In the genomic region with DNA sequence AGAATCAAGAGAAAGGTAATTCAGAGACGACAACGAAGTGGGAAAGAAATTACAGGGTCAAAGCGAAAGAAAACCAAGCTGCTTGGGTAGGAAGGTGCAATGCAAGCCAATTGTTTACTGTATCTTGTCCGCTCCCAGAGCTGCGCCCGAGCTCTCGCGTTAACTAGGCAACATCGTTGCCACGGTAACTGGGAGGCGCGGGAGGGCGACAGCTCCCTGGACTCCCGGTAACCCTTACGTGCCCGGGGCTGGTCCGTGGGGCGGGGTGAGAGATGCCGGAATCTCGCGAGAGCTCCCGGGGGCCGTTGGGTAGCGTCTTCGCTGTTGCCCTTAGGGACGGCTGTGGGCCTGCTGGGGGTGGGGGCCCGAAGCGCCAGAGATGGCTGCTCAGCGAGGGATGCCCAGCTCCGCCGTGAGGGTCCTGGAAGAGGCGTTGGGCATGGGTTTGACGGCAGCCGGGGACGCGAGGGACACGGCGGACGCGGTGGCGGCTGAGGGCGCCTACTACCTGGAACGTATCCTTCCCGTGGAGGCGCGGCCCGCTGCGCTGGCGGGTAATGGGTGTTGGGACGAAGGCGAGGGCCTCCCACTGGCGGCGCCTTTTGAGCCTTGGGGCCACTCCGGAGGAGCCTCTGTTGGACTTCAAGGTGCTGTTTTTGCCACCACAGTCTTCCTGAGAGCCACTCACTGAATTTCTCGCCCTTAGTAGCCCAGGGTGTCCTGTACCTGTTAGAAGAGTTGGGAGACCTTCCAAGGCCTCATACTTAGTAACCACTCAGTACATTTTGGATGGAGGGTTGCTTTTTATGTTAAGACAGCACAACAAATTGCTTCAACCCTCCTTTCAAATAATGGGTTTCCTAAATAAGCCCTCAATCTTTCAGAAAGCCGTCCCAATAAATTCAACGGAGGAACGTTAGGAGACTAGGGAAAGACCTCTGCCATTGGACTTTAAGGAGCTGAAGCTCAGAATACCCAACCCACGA, we compare ENCODE assay signal across 9 cellular contexts. TPM values are rescaled to one million over a fixed set of nuclear protein-coding genes. Genes with fewer than 3 reads are reported as not detected.
DNase-seq lines count a peak whose midpoint lies in the region; ATAC-seq, FAIRE-seq and TF ChIP-seq lines count a peak whose summit lies in the region.
"Had no signal": no experiment of that assay in that cellular context is flagged by ENCODE, and none has a peak within 500 bp of the region (broad histone marks: within the 10 kb centered on the region; RNA-seq: fewer than 3 reads in every experiment).

A gene (plus strand): TSS at position 360 of the 986 bp plus-strand sequence.

- H3K27ac Mint-ChIP-seq in activated CD4-positive, alpha-beta T cell treated with anti-CD3 and anti-CD28 coated beads, Interleukin-2, amount 10 ng/mL, durations not matched to agents 24 days and 14 days: peak within 1 kb of the TSS; percentile 87

- peak within 1 kb of the TSS; percentile 75 for H3K4me2 ChIP-seq in A549

- CTCF ChIA-PET in A549 (lab: Yijun Ruan, JAX): interaction anchor here (1.5 kb wide), 1 partner anchor 18 kb away, joined by 3 read pairs; no protein-coding TSS in a partner anchor

- H3K9me3 Mint-ChIP-seq in activated CD4-positive, alpha-beta T cell treated with anti-CD3 and anti-CD28 coated beads, Interleukin-2, amount 10 ng/mL, durations not matched to agents 24 days and 14 days: no peaks in the 10 kb centered on the region

- peaks cover 17% of the 10 kb centered on the region for H3K4me1 Mint-ChIP-seq in activated CD4-positive, alpha-beta T cell treated with anti-CD3 and anti-CD28 coated beads, Interleukin-2, amount 10 ng/mL, durations not matched to agents 24 days and 14 days

- H3K4me3 ChIP-seq in A549: peak within 1 kb of the TSS; percentile 64

- ATAC-seq in A549 (peak; percentile 98 to 99), GM18858 (IDR thresholded peaks at IDR 0.05; ENCODE audit: unreplicated experiment) (peak; percentile 100), HG03095 (IDR thresholded peaks at IDR 0.05; ENCODE audit: unreplicated experiment) (peak; percentile 99)
- ATAC-seq: HCT116 had no signal

- H3K27me3 ChIP-seq in layer of hippocampus (ENCODE audit: control insufficient read depth, insufficient read depth, low read length): no peaks in the 10 kb centered on the region

- peak; percentile 60; the same call in 1 of the 2 replicates for TF ChIP-seq POLR2A in A549 (IDR thresholded peaks at IDR 0.05; ENCODE audit: low read length)

- DNase-seq in A549 (ENCODE audit: low read depth in 1 of 2, low spot score in 1 of 2): peak; percentile 89 to 98
- DNase-seq in NCI-H2227 treated with DMSO at 0.1 percent for 48 hours (lab: John Stamatoyannopoulos, UW): peak; percentile 99
- peak; percentile 99 for DNase-seq in activated CD4-positive, alpha-beta T cell treated with anti-CD3 and anti-CD28 coated beads, Interleukin-2, amount 10 ng/mL, durations not matched to agents 24 days and 14 days
- DNase-seq in cortex of kidney (lab: John Stamatoyannopoulos, UW): peak; percentile 57
- peak; percentile 90 to 97 (median 93) for DNase-seq in stimulated activated CD4-positive, alpha-beta T cell treated with anti-CD3 and anti-CD28 coated beads, Interleukin-1b, Interleukin-23, amount 100 ng/mL, for 24 hours (ENCODE audit: low read depth in 4 of 4, low spot score in 1 of 4)

- no peak for TF ChIP-seq CTCF in A549 (IDR thresholded peaks at IDR 0.05)

- no peak for TF ChIP-seq RAD21 in A549 (conservative IDR thresholded peaks at IDR 0.05 in 1 of 2, IDR thresholded peaks at IDR 0.05 in 1 of 2)

- H3K4me1 ChIP-seq in A549: peaks cover 13% of the 10 kb centered on the region

- TF ChIP-seq EP300 in A549 (IDR thresholded peaks at IDR 0.05): no peak

- no peaks in the 10 kb centered on the region for H3K36me3 Mint-ChIP-seq in activated CD4-positive, alpha-beta T cell treated with anti-CD3 and anti-CD28 coated beads, Interleukin-2, amount 10 ng/mL, durations not matched to agents 24 days and 14 days (ENCODE audit: low read depth)

- H3K9me3 ChIP-seq in A549: no peaks in the 10 kb centered on the region

- POLR2A ChIA-PET in A549 (lab: Yijun Ruan, JAX): interaction anchor here (0.8 kb wide), 2 partner anchors 79 to 1400 kb away, joined by 3 read pairs; no protein-coding TSS in a partner anchor

- peaks cover 5% of the 10 kb centered on the region for H3K27me3 Mint-ChIP-seq in activated CD4-positive, alpha-beta T cell treated with anti-CD3 and anti-CD28 coated beads, Interleukin-2, amount 10 ng/mL, durations not matched to agents 24 days and 14 days

- FAIRE-seq in A549 (lab: Jason Lieb, UNC): no peak

- 4% methylated on average over 22 of the region's 59 CpGs for whole genome bisulfite sequencing in A549 (ENCODE audit: missing lambda C conversion rate)

- H3K4me3 Mint-ChIP-seq in activated CD4-positive, alpha-beta T cell treated with anti-CD3 and anti-CD28 coated beads, Interleukin-2, amount 10 ng/mL, durations not matched to agents 24 days and 14 days: peak within 1 kb of the TSS; percentile 96

- intact Hi-C loops in activated CD4-positive, alpha-beta T cell treated with anti-CD3 and anti-CD28 coated beads, Interleukin-2, amount 10 ng/mL, durations not matched to agents 24 days and 14 days (cut with micrococcal nuclease): loop anchor here (2.0 to 10.0 kb wide), 4 partner anchors 34 to 1520 kb away; a partner anchor contains a TSS

- peak within 1 kb of the TSS; percentile 83 to 93 for H3K27ac ChIP-seq in A549
- peak within 1 kb of the TSS; percentile 49 for H3K27ac ChIP-seq in layer of hippocampus (ENCODE audit: low read depth, low read length)

TF ChIP-seq in A549, 52 proteins besides CTCF, POLR2A, EP300 and RAD21 (continues in another document):
- peak; percentile 72 for TF ChIP-seq GATA3 (IDR thresholded peaks at IDR 0.05; ENCODE audit: borderline replicate concordance)
- TF ChIP-seq NFE2L2 (conservative IDR thresholded peaks at IDR 0.05; ENCODE audit: low read length): no peak
- no peak for TF ChIP-seq MYC (IDR thresholded peaks at IDR 0.05; ENCODE audit: borderline replicate concordance, low read length)
- no peak for TF ChIP-seq HOXB13 (CRISPR knock-in tag; IDR thresholded peaks at IDR 0.05; ENCODE audit: low read depth)
- no peak for TF ChIP-seq ZSCAN20 (CRISPR knock-in tag; IDR thresholded peaks at IDR 0.05)
- TF ChIP-seq, protein P1, sequence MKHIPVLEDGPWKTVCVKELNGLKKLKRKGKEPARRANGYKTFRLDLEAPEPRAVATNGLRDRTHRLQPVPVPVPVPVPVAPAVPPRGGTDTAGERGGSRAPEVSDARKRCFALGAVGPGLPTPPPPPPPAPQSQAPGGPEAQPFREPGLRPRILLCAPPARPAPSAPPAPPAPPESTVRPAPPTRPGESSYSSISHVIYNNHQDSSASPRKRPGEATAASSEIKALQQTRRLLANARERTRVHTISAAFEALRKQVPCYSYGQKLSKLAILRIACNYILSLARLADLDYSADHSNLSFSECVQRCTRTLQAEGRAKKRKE (CRISPR knock-in tag; IDR thresholded peaks at IDR 0.05; ENCODE audit: low read depth): no peak
- TF ChIP-seq SREBF2 (IDR thresholded peaks at IDR 0.05): no peak
- TF ChIP-seq ZFP36 (IDR thresholded peaks at IDR 0.05; ENCODE audit: borderline replicate concordance, partially characterized antibody): no peak
- no peak for TF ChIP-seq JUNB (IDR thresholded peaks at IDR 0.05)
- TF ChIP-seq SMC3 (IDR thresholded peaks at IDR 0.05): 0 out of 3 replicates have a peak, but pooled peaks have one; percentile 7
- no peak for TF ChIP-seq RCOR1 (IDR thresholded peaks at IDR 0.05; ENCODE audit: low read depth, low read length)
- no peak for TF ChIP-seq FOSB (CRISPR knock-in tag; IDR thresholded peaks at IDR 0.05)
- TF ChIP-seq CHD4 (IDR thresholded peaks at IDR 0.05; ENCODE audit: borderline replicate concordance): no peak
- no peak for TF ChIP-seq NPAS2 (CRISPR knock-in tag; IDR thresholded peaks at IDR 0.05; ENCODE audit: borderline replicate concordance)
- TF ChIP-seq KDM1A (IDR thresholded peaks at IDR 0.05; ENCODE audit: low read depth): no peak
- no peak for TF ChIP-seq HOXB5 (CRISPR knock-in tag; IDR thresholded peaks at IDR 0.05)
- no peak for TF ChIP-seq CEBPB (IDR thresholded peaks at IDR 0.05)
- no peak for TF ChIP-seq ZC3H11A (IDR thresholded peaks at IDR 0.05)
- no peak for TF ChIP-seq EHF (CRISPR knock-in tag; IDR thresholded peaks at IDR 0.05)
- TF ChIP-seq, protein P2, sequence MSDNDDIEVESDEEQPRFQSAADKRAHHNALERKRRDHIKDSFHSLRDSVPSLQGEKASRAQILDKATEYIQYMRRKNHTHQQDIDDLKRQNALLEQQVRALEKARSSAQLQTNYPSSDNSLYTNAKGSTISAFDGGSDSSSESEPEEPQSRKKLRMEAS (IDR thresholded peaks at IDR 0.05): peak; percentile 71; the same call in 1 of the 2 replicates
- no peak for TF ChIP-seq MAFK (IDR thresholded peaks at IDR 0.05; ENCODE audit: partially characterized antibody)
- no peak for TF ChIP-seq HOXA7 (CRISPR knock-in tag; IDR thresholded peaks at IDR 0.05)
- TF ChIP-seq, protein P3, sequence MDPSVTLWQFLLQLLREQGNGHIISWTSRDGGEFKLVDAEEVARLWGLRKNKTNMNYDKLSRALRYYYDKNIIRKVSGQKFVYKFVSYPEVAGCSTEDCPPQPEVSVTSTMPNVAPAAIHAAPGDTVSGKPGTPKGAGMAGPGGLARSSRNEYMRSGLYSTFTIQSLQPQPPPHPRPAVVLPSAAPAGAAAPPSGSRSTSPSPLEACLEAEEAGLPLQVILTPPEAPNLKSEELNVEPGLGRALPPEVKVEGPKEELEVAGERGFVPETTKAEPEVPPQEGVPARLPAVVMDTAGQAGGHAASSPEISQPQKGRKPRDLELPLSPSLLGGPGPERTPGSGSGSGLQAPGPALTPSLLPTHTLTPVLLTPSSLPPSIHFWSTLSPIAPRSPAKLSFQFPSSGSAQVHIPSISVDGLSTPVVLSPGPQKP (IDR thresholded peaks at IDR 0.05; ENCODE audit: low read depth, low read length): no peak

RNA-seq across cellular contexts. Expression of the gene that starts here (rescaled TPM):
- polyA plus RNA-seq in A549 (2011; rRNA removed): 25.7 and 27.6 TPM in 2 replicates
- 11.8 and 16.0 TPM in 2 replicates for polyA plus RNA-seq in A549 (2012; cell fraction: cytosol; rRNA removed)
- polyA plus RNA-seq in A549 (2012; cell fraction: nucleus; rRNA removed): 3.3 and 4.0 TPM in 2 replicates
- polyA plus RNA-seq in A549 (2017; fragmentation: RNase III; extraction: RNeasy Plus Mini Kit Qiagen cat#74134 plus additional on column Dnase treatment): 19.1 to 22.3 TPM (median 21.6 TPM) in 3 replicates
- 3.9 and 4.2 TPM in 2 replicates for polyA minus RNA-seq in A549 (2011; rRNA and poly(A)+ RNA removed)
- total RNA-seq in activated CD4-positive, alpha-beta T cell treated with anti-CD3 and anti-CD28 coated beads, Interleukin-2, amount 10 ng/mL, durations not matched to agents 24 days and 14 days: 6.8 and 7.2 TPM in 2 replicates

Comparison
In these comparisons a context has a peak if more than half of its experiments do, and no peak if none do; other contexts are left out.
1. Peak in every context shown above with its lines: DNase-seq, ATAC-seq, H3K4me3 ChIP-seq and H3K27ac ChIP-seq.